In genomic region chr17:30579610-30580009, GRCh38 we compare ENCODE assay signal across 6 cellular contexts.
DNase-seq lines count a peak whose midpoint lies in the region; TF ChIP-seq lines count a peak whose summit lies in the region.
"Not testable (repeated sequence)": the region's sequence is repeated elsewhere in the genome, so short reads cannot be mapped to it uniquely, and the experiment has no call there.

No MANE protein-coding gene starts in this region.

- CTCF ChIA-PET in OCI-LY7 (lab: Charles Lee; ENCODE audit: unreplicated experiment): not testable (repeated sequence)

- H3K9me3 Mint-ChIP-seq in HFFc6, neural progenitor cell: not testable (repeated sequence)

- POLR2A ChIA-PET in OCI-LY7 (lab: Charles Lee): not testable (repeated sequence)

- peak overlapping the region; percentile 16; the same call in 1 of the 2 replicates for H2AFZ ChIP-seq in OCI-LY7 (ENCODE audit: low read length)
- H2AFZ ChIP-seq in neural progenitor cell (replicated peaks): peak overlapping the region; percentile 82

- not testable (repeated sequence) for H3K36me3 Mint-ChIP-seq in HFFc6 (ENCODE audit: low read depth); neural progenitor cell

- peaks cover 29% of the 10 kb centered on the region for H3K4me1 Mint-ChIP-seq in HFFc6 (ENCODE audit: low read depth)
- H3K4me1 Mint-ChIP-seq in neural progenitor cell: not testable (repeated sequence)

- H3K4me3 ChIP-seq in DOHH2 (ENCODE audit: low read length); OCI-LY7 (ENCODE audit: low read depth, low read length, poor library complexity, severe bottlenecking); right atrium auricular region; neural progenitor cell: not testable (repeated sequence)

- not testable (repeated sequence) for H4K20me1 ChIP-seq in DOHH2 (ENCODE audit: control insufficient read depth, insufficient read depth, low read depth, low read length); OCI-LY7 (ENCODE audit: insufficient read depth, low read length); neural progenitor cell (ENCODE audit: low read depth)

- not testable (repeated sequence) for H3K27me3 ChIP-seq in DOHH2 (ENCODE audit: control insufficient read depth, low read length); right atrium auricular region; neural progenitor cell

- H3K27ac ChIP-seq in DOHH2 (ENCODE audit: low read depth, low read length); OCI-LY7 (ENCODE audit: low read depth, low read length, poor library complexity, severe bottlenecking); right atrium auricular region; neural progenitor cell: not testable (repeated sequence)

- H3K9me2 ChIP-seq in DOHH2 (replicated peaks; ENCODE audit: control insufficient read depth, low read length); OCI-LY7 (ENCODE audit: insufficient read depth, low read length): not testable (repeated sequence)

- not testable (repeated sequence) for TF ChIP-seq CTCF in DOHH2 (IDR thresholded peaks at IDR 0.05; ENCODE audit: low read depth, low read length, poor library complexity, severe bottlenecking); HFFc6 (IDR thresholded peaks at IDR 0.05); OCI-LY7 (conservative IDR thresholded peaks at IDR 0.05; ENCODE audit: low read length); right atrium auricular region (IDR thresholded peaks at IDR 0.05); neural progenitor cell (IDR thresholded peaks at IDR 0.05)

- peaks cover 20% of the 10 kb centered on the region for H3K27me3 Mint-ChIP-seq in HFFc6 (ENCODE audit: insufficient read depth)
- not testable (repeated sequence) for H3K27me3 Mint-ChIP-seq in neural progenitor cell (ENCODE audit: insufficient read depth, low read depth)

- H3K4me1 ChIP-seq in DOHH2 (ENCODE audit: control insufficient read depth, low read length): peaks cover 13% of the 10 kb centered on the region
- H3K4me1 ChIP-seq in OCI-LY7 (ENCODE audit: insufficient read depth, low read length, poor library complexity, severe bottlenecking); right atrium auricular region; neural progenitor cell: not testable (repeated sequence)

- not testable (repeated sequence) for H3K4me3 Mint-ChIP-seq in HFFc6, neural progenitor cell

- not testable (repeated sequence) for H3K9ac ChIP-seq in neural progenitor cell

- not testable (repeated sequence) for H3K36me3 ChIP-seq in DOHH2 (ENCODE audit: control insufficient read depth, low read length); OCI-LY7 (ENCODE audit: insufficient read depth, low read length); right atrium auricular region; neural progenitor cell

- not testable (repeated sequence) for H3F3A ChIP-seq in DOHH2 (ENCODE audit: control insufficient read depth, insufficient read depth); neural progenitor cell (ENCODE audit: low read depth)

- H3K27ac Mint-ChIP-seq in HFFc6: peak overlapping the region; percentile 7; the same call in 1 of the 2 replicates
- H3K27ac Mint-ChIP-seq in neural progenitor cell: not testable (repeated sequence)

- H3K79me2 ChIP-seq in DOHH2 (ENCODE audit: control insufficient read depth, low read length); OCI-LY7 (ENCODE audit: insufficient read depth, low read depth, low read length); neural progenitor cell (ENCODE audit: low read depth): not testable (repeated sequence)

- DNase-seq in HFFc6; neural progenitor cell (ENCODE audit: low spot score): not testable (repeated sequence)
- DNase-seq in OCI-LY7 (ENCODE audit: low spot score): peak; percentile 18
- DNase-seq in ecto neural progenitor cell (ENCODE audit: low spot score): peak; percentile 37
- DNase-seq in right atrium auricular region (ENCODE audit: low spot score): peak; percentile 32

- H3K9me3 ChIP-seq in DOHH2 (ENCODE audit: control insufficient read depth, insufficient read depth, low read length); OCI-LY7 (ENCODE audit: low read length); right atrium auricular region; neural progenitor cell (ENCODE audit: low read depth): not testable (repeated sequence)

- peak overlapping the region; percentile 23 for H3K4me2 ChIP-seq in DOHH2 (ENCODE audit: low read length)
- 0 out of 2 replicates have a peak overlapping the region, but pooled peaks have one; percentile 10 for H3K4me2 ChIP-seq in OCI-LY7 (ENCODE audit: low read length)
- not testable (repeated sequence) for H3K4me2 ChIP-seq in neural progenitor cell

- BruUV-seq in OCI-LY7 (replicated peaks; lab: Mats Ljungman, UMichigan): not testable (repeated sequence)

- intact Hi-C loops in OCI-LY7 (cut with micrococcal nuclease; ENCODE audit: unreplicated experiment): not testable (repeated sequence)
